In genomic region chr4:132809298-132810032, GRCh38 we compare ENCODE assay signal across 23 cellular contexts.
DNase-seq lines count a peak whose midpoint lies in the region; ATAC-seq, FAIRE-seq and TF ChIP-seq lines count a peak whose summit lies in the region.
"Had no signal": no experiment of that assay in that cellular context is flagged by ENCODE, and none has a peak within 500 bp of the region (broad histone marks: within the 10 kb centered on the region; RNA-seq: fewer than 3 reads in every experiment).

No MANE protein-coding gene starts in this region.

- dilution Hi-C loops in endothelial cell of umbilical vein (cut with MboI; ENCODE audit: extremely low pct_ligation_motif_present, low sequenced_read_pairs) = no loop called here

- intact Hi-C loops in OCI-LY7 (cut with micrococcal nuclease; ENCODE audit: unreplicated experiment) = no loop called here
- intact Hi-C loops in endothelial cell of umbilical vein (cut with micrococcal nuclease) = no loop called here
- intact Hi-C loops in heart left ventricle (cut with DNase I) = no loop called here

- H3K4me3 ChIP-seq in GM23338 (no peak overlapping the region), OCI-LY7 (ENCODE audit: low read depth, low read length, poor library complexity, severe bottlenecking) (no peak overlapping the region), endothelial cell of umbilical vein (replicated peaks in 1 of 3; ENCODE audit: insufficient read depth in 1 of 3, low read depth in 1 of 3, low read length in 3 of 3) (no peak overlapping the region), neural progenitor cell (no peak overlapping the region), heart left ventricle (no peak overlapping the region)

- H3K9me1 ChIP-seq in endothelial cell of umbilical vein (replicated peaks; ENCODE audit: control insufficient read depth, extremely low read depth, insufficient read depth, low read length) = no peaks in the 10 kb centered on the region

- no peak overlapping the region for H3K27ac ChIP-seq in GM23338 (ENCODE audit: low read depth)
- no peak overlapping the region for H3K27ac ChIP-seq in OCI-LY7 (ENCODE audit: low read depth, low read length, poor library complexity, severe bottlenecking)
- H3K27ac ChIP-seq in endothelial cell of umbilical vein (ENCODE audit: insufficient read depth, low read depth, low read length) = no peak overlapping the region
- H3K27ac ChIP-seq in neural progenitor cell = no peak overlapping the region
- H3K27ac ChIP-seq in heart left ventricle = no peak overlapping the region

- peak; percentile 58 to 64 for TF ChIP-seq CTCF in GM23338 (conservative IDR thresholded peaks at IDR 0.05; ENCODE audit: low read depth in 2 of 2)
- TF ChIP-seq CTCF in OCI-LY7 (conservative IDR thresholded peaks at IDR 0.05; ENCODE audit: low read length) = peak; percentile 29; the same call in 1 of the 2 replicates
- TF ChIP-seq CTCF in endothelial cell of umbilical vein (IDR thresholded peaks at IDR 0.05; ENCODE audit: extremely low read depth in 1 of 2, insufficient read depth in 1 of 2, low read depth in 1 of 2, low read length in 2 of 2) = no peak
- TF ChIP-seq CTCF in neural progenitor cell (IDR thresholded peaks at IDR 0.05) = peak; percentile 55
- TF ChIP-seq CTCF in heart left ventricle (IDR thresholded peaks at IDR 0.05) = no peak

- H3K36me3 ChIP-seq in GM23338 (ENCODE audit: insufficient read depth) (no peaks in the 10 kb centered on the region), OCI-LY7 (ENCODE audit: insufficient read depth, low read length) (no peaks in the 10 kb centered on the region), endothelial cell of umbilical vein (ENCODE audit: control insufficient read depth in 2 of 2, extremely low read depth in 1 of 2, insufficient read depth in 2 of 2, low read length in 2 of 2) (no peaks in the 10 kb centered on the region), neural progenitor cell (no peaks in the 10 kb centered on the region), heart left ventricle (no peaks in the 10 kb centered on the region)

- no peaks in the 10 kb centered on the region for H4K20me1 ChIP-seq in GM23338 (replicated peaks; ENCODE audit: insufficient read depth)
- no peaks in the 10 kb centered on the region for H4K20me1 ChIP-seq in OCI-LY7 (ENCODE audit: insufficient read depth, low read length)
- no peaks in the 10 kb centered on the region for H4K20me1 ChIP-seq in endothelial cell of umbilical vein (replicated peaks; ENCODE audit: control insufficient read depth, extremely low read depth, insufficient read depth, low read length)
- H4K20me1 ChIP-seq in neural progenitor cell (ENCODE audit: low read depth) = no peaks in the 10 kb centered on the region

- 61 to 70% (median 66%) methylated on average over 16 of the region's 16 CpGs for WGBS in heart left ventricle, 4 donors

- H3K9me3 Mint-ChIP-seq in GM23338 (no peaks in the 10 kb centered on the region; the same call in 2 of the 3 replicates), neural progenitor cell (peaks cover 2% of the 10 kb centered on the region)

- FAIRE-seq in endothelial cell of umbilical vein (lab: Jason Lieb, UNC) (no peak), H54 (lab: Jason Lieb, UNC) (no peak)
- FAIRE-seq: endometrium, G401.6 had no signal

- DNase-seq in GM23338 (ENCODE audit: low spot score) (peak; percentile 77), OCI-LY7 (ENCODE audit: low spot score) (peak; percentile 2), endothelial cell of umbilical vein (ENCODE audit: low read depth, low spot score) (no peak), neural progenitor cell (ENCODE audit: low spot score) (peak; percentile 57), heart left ventricle (no peak), H54 (ENCODE audit: insufficient read length, low spot score) (no peak)
- DNase-seq: activated naive CD4-positive, alpha-beta T cell treated with anti-CD3 and anti-CD28 coated beads for 36 hours; activated T-cell treated with anti-CD3 and anti-CD28 coated beads, Interleukin-2, amount 50 U/mL, for 4 hours; amniotic stem cell; CD4-positive, CD25-positive, alpha-beta regulatory T cell; cortex of kidney; naive thymus-derived CD8-positive, alpha-beta T cell; NCI-H1105 treated with DMSO at 0.1 percent for 48 hours; NCI-H2081 treated with DMSO at 0.1 percent for 48 hours; RPMI8226; stimulated activated CD4-positive, alpha-beta T cell treated with anti-CD3 and anti-CD28 coated beads, Interleukin-15, amount 100 ng/mL, for 24 hours; stimulated activated CD8-positive, alpha-beta memory T cell treated with anti-CD3 and anti-CD28 coated beads, Interleukin-4, amount 100 ng/mL, for 48 hours had no signal

- H3K4me1 ChIP-seq in GM23338 (ENCODE audit: insufficient read depth) (no peaks in the 10 kb centered on the region), OCI-LY7 (ENCODE audit: insufficient read depth, low read length, poor library complexity, severe bottlenecking) (no peaks in the 10 kb centered on the region), endothelial cell of umbilical vein (ENCODE audit: control insufficient read depth, extremely low read depth, insufficient read depth, low read length) (no peaks in the 10 kb centered on the region), neural progenitor cell (no peaks in the 10 kb centered on the region), heart left ventricle (no peaks in the 10 kb centered on the region)

- no TSS peak for BruUV-seq in OCI-LY7 (replicated peaks; lab: Mats Ljungman, UMichigan)
- no TSS peak for BruUV-seq in endothelial cell of umbilical vein (replicated peaks; lab: Mats Ljungman, UMichigan)

- H3K9me3 ChIP-seq in OCI-LY7 (ENCODE audit: low read length) (no peaks in the 10 kb centered on the region), endothelial cell of umbilical vein (replicated peaks; ENCODE audit: control insufficient read depth, insufficient read depth, low read length) (no peaks in the 10 kb centered on the region), neural progenitor cell (ENCODE audit: low read depth) (no peaks in the 10 kb centered on the region), heart left ventricle (peaks cover 0 to 3% (median 0%) of the 10 kb centered on the region in 12 donors)

- TF ChIP-seq POLR2A in endothelial cell of umbilical vein (IDR thresholded peaks at IDR 0.05; ENCODE audit: low read depth, low read length) = no peak
- no peak for TF ChIP-seq POLR2A in heart left ventricle (IDR thresholded peaks at IDR 0.05)
- TF ChIP-seq POLR2A in H54 (IDR thresholded peaks at IDR 0.05; ENCODE audit: low read depth, low read length) = no peak

- no peak overlapping the region for H3K9ac ChIP-seq in endothelial cell of umbilical vein (replicated peaks; ENCODE audit: extremely low read depth, insufficient read depth, low read length)
- no peak overlapping the region for H3K9ac ChIP-seq in neural progenitor cell

- H3K27ac Mint-ChIP-seq in GM23338 (no peak overlapping the region), neural progenitor cell (peak overlapping the region; percentile 79)
- H3K27ac Mint-ChIP-seq: activated naive CD4-positive, alpha-beta T cell treated with anti-CD3 and anti-CD28 coated beads for 36 hours; CD4-positive, CD25-positive, alpha-beta regulatory T cell; naive thymus-derived CD8-positive, alpha-beta T cell had no signal

- no peak overlapping the region for H3K4me2 ChIP-seq in GM23338
- H3K4me2 ChIP-seq in OCI-LY7 (ENCODE audit: low read length) = no peak overlapping the region
- H3K4me2 ChIP-seq in endothelial cell of umbilical vein (ENCODE audit: insufficient read depth, low read length) = no peak overlapping the region
- no peak overlapping the region for H3K4me2 ChIP-seq in neural progenitor cell

- no peaks in the 10 kb centered on the region for H3K27me3 ChIP-seq in GM23338 (ENCODE audit: insufficient read depth)
- H3K27me3 ChIP-seq in endothelial cell of umbilical vein (ENCODE audit: control insufficient read depth in 2 of 2, insufficient read depth in 2 of 2, low read length in 2 of 2) = no peaks in the 10 kb centered on the region
- H3K27me3 ChIP-seq in neural progenitor cell = no peaks in the 10 kb centered on the region
- no peaks in the 10 kb centered on the region for H3K27me3 ChIP-seq in heart left ventricle

- H3K4me1 Mint-ChIP-seq in GM23338 (no peaks in the 10 kb centered on the region), neural progenitor cell (peaks cover 7% of the 10 kb centered on the region)
- H3K4me1 Mint-ChIP-seq: CD4-positive, CD25-positive, alpha-beta regulatory T cell; naive thymus-derived CD8-positive, alpha-beta T cell had no signal

- peaks cover 1% of the 10 kb centered on the region for H3K27me3 Mint-ChIP-seq in GM23338 (ENCODE audit: insufficient read depth, low read depth, poor library complexity)
- peaks cover 7% of the 10 kb centered on the region for H3K27me3 Mint-ChIP-seq in neural progenitor cell (ENCODE audit: insufficient read depth, low read depth)
- H3K27me3 Mint-ChIP-seq: CD4-positive, CD25-positive, alpha-beta regulatory T cell; naive thymus-derived CD8-positive, alpha-beta T cell had no signal

- H3K79me2 ChIP-seq in GM23338 (replicated peaks; ENCODE audit: insufficient read depth) = no peaks in the 10 kb centered on the region
- no peaks in the 10 kb centered on the region for H3K79me2 ChIP-seq in OCI-LY7 (ENCODE audit: insufficient read depth, low read depth, low read length)
- H3K79me2 ChIP-seq in endothelial cell of umbilical vein (ENCODE audit: control insufficient read depth, insufficient read depth, low read length) = no peaks in the 10 kb centered on the region
- H3K79me2 ChIP-seq in neural progenitor cell (ENCODE audit: low read depth) = no peaks in the 10 kb centered on the region

- H3K36me3 Mint-ChIP-seq in GM23338 (ENCODE audit: low read depth) (no peaks in the 10 kb centered on the region), neural progenitor cell (no peaks in the 10 kb centered on the region)
- H3K36me3 Mint-ChIP-seq: CD4-positive, CD25-positive, alpha-beta regulatory T cell; naive thymus-derived CD8-positive, alpha-beta T cell had no signal

- H3K9me2 ChIP-seq in GM23338 (ENCODE audit: insufficient read depth) (0 out of 2 replicates have a peak, but pooled peaks cover 5% of the 10 kb centered on the region), OCI-LY7 (ENCODE audit: insufficient read depth, low read length) (no peaks in the 10 kb centered on the region)

- POLR2A ChIA-PET in OCI-LY7 (lab: Charles Lee) (no interaction called here), endothelial cell of umbilical vein (lab: Charles Lee) (no interaction called here)

- ATAC-seq in GM23338 = peak; percentile 99
- ATAC-seq in HG02852 (IDR thresholded peaks at IDR 0.05; ENCODE audit: unreplicated experiment) = no peak
- no peak for ATAC-seq in heart left ventricle
- ATAC-seq: activated CD4-positive, CD25-positive, alpha-beta regulatory T cell treated with anti-CD3 and anti-CD28 coated beads, Interleukin-2, amount 50 U/mL, for 24 hours; activated T-cell treated with anti-CD3 and anti-CD28 coated beads, Interleukin-2, amount 50 U/mL, for 4 hours; naive thymus-derived CD8-positive, alpha-beta T cell; sciatic nerve; SK-N-SH treated with all-trans-retinoic acid at 6 μM for 48 hours had no signal

- H3F3A ChIP-seq in GM23338 (replicated peaks; ENCODE audit: low read depth) (no peaks in the 10 kb centered on the region), neural progenitor cell (ENCODE audit: low read depth) (no peaks in the 10 kb centered on the region)

- H2AFZ ChIP-seq in GM23338 (peak overlapping the region; percentile 84), OCI-LY7 (ENCODE audit: low read length) (no peak overlapping the region), endothelial cell of umbilical vein (ENCODE audit: low read depth, low read length) (peak overlapping the region; percentile 13), neural progenitor cell (replicated peaks) (peak overlapping the region; percentile 91)

- CTCF ChIA-PET in OCI-LY7 (lab: Charles Lee; ENCODE audit: unreplicated experiment) (no interaction called here), endothelial cell of umbilical vein (lab: Charles Lee) (no interaction called here)

- H3K4me3 Mint-ChIP-seq in GM23338 (no peak overlapping the region), neural progenitor cell (no peak overlapping the region)
- H3K4me3 Mint-ChIP-seq: activated naive CD4-positive, alpha-beta T cell treated with anti-CD3 and anti-CD28 coated beads for 36 hours; activated T-cell treated with anti-CD3 and anti-CD28 coated beads, Interleukin-2, amount 50 U/mL, for 4 hours; CD4-positive, CD25-positive, alpha-beta regulatory T cell; naive thymus-derived CD8-positive, alpha-beta T cell had no signal

Comparison
In these comparisons a context has a peak if more than half of its experiments do, and no peak if none do; other contexts are left out.
1. DNase-seq: peak in GM23338 (single experiment), OCI-LY7 (single experiment) and neural progenitor cell (single experiment); none in endothelial cell of umbilical vein (single experiment), heart left ventricle (0 of 5) and H54 (single experiment).
2. CTCF ChIP-seq: peak in GM23338 (2 of 2), OCI-LY7 (single experiment) and neural progenitor cell (single experiment); none in endothelial cell of umbilical vein (0 of 2) and heart left ventricle (0 of 12).